3 cellular contexts compared by ENCODE assay signal in genomic region chr6:120771019-120771418, GRCh38.
A peak's percentile ranks its signal among the peaks of the same experiment; 100 is the strongest.
TF ChIP-seq lines count a peak whose summit lies in the region.

No MANE protein-coding gene starts in this region.

TF ChIP-seq in A549, 52 proteins besides CTCF, POLR2A, EP300 and RAD21:
- TF ChIP-seq MAFK (IDR thresholded peaks at IDR 0.05; ENCODE audit: partially characterized antibody) = peak; percentile 41
- no peak for TF ChIP-seq ELK1 (IDR thresholded peaks at IDR 0.05; ENCODE audit: low read depth, low read length)
- no peak for TF ChIP-seq PHF8 (IDR thresholded peaks at IDR 0.05; ENCODE audit: borderline replicate concordance, low read depth)
TF ChIP-seq in A549: peak in this region for 1.

TF ChIP-seq in IMR-90, 13 proteins besides CTCF, POLR2A, EP300 and RAD21:
- TF ChIP-seq ELK1 (IDR thresholded peaks at IDR 0.05; ENCODE audit: borderline replicate concordance, low read depth, low read length) (no peak), NFE2L2 (IDR thresholded peaks at IDR 0.05; ENCODE audit: low read depth, low read length) (no peak), MAFK (IDR thresholded peaks at IDR 0.05; ENCODE audit: low read depth, low read length) (peak; percentile 72)

TF ChIP-seq in H1, 55 proteins besides CTCF, POLR2A, EP300 and RAD21:
- TF ChIP-seq BCL11A (IDR thresholded peaks at IDR 0.05; ENCODE audit: low read depth in 2 of 2, low read length in 2 of 2) = no peak
- peak; percentile 13; the same call in 1 of the 2 replicates for TF ChIP-seq MAFK (IDR thresholded peaks at IDR 0.05; ENCODE audit: low read depth, low read length)
